ENCODE assay signal across 18 cellular contexts in the genomic region with DNA sequence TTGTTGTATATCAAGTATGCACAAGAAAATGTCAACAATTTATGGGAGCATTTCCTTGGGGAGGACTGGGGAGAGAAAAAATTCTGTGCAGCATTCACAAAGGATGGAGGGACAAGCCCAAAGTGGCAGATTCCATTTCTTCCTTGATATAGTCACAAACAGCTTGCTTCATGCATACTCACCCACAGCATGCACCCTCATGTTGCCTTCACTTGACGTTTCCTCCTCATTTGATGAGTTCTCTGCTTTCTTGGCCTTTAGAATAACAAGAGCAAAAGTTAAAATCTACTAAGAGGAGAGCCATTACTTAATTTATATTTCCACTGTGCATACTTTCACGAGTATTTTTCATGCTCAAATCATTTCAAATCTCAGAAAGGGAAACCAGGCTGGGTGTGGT. TPM values are rescaled to one million over a fixed set of nuclear protein-coding genes. Genes with fewer than 3 reads are reported as not detected.
DNase-seq lines count a peak whose midpoint lies in the region; ATAC-seq, FAIRE-seq and TF ChIP-seq lines count a peak whose summit lies in the region.
"Had no signal": no experiment of that assay in that cellular context is flagged by ENCODE, and none has a peak within 500 bp of the region (broad histone marks: within the 10 kb centered on the region; RNA-seq: fewer than 3 reads in every experiment).

No MANE protein-coding gene starts in this region.

- DNase-seq in left ventricle myocardium inferior (no peak), Right ventricle myocardium superior (no peak), coronary artery (ENCODE audit: low spot score) (no peak), sigmoid colon (no peak), GM19239 (ENCODE audit: insufficient read length, low spot score) (no peak), Kasumi-1 (lab: John Stamatoyannopoulos, UW) (no peak)
- no peak for DNase-seq in activated CD8-positive, alpha-beta memory T cell treated with anti-CD3 and anti-CD28 coated beads, Interleukin-2, amount 50 U/mL, for 4 hours
- DNase-seq: Caco-2; CD8-positive, alpha-beta memory T cell; DMS53; GF-D8; GM23248; H9; IMR-90 had no signal

- no peak overlapping the region for H3K4me3 Mint-ChIP-seq in stimulated activated memory B cell treated with anti-CD40 and anti-IgM and Interleukin-4, amounts not matched to agents 10 μg/mL and 1 μg/mL and 100 μg/mL, for 72 hours
- H3K4me3 Mint-ChIP-seq: CD8-positive, alpha-beta memory T cell had no signal

- FAIRE-seq in GM19239 (lab: Jason Lieb, UNC) = no peak
- FAIRE-seq: GM18507 had no signal

- peaks cover 97% of the 10 kb centered on the region for H3K36me3 ChIP-seq in left ventricle myocardium inferior
- H3K36me3 ChIP-seq in sigmoid colon = peaks cover 57 to 92% (median 60%) of the 10 kb centered on the region in 4 donors

- intact Hi-C loops in left ventricle myocardium inferior (cut with micrococcal nuclease) = no loop called here
- intact Hi-C loops in Right ventricle myocardium superior (cut with DNase I) = no loop called here
- intact Hi-C loops in sigmoid colon (cut with DNase I) = no loop called here

- peaks cover 11% of the 10 kb centered on the region for H3K9me3 ChIP-seq in left ventricle myocardium inferior (replicated peaks)
- H3K9me3 ChIP-seq in sigmoid colon = no peaks in the 10 kb centered on the region
- H3K9me3 ChIP-seq: Caco-2 had no signal

- no peak for ATAC-seq in Right ventricle myocardium superior (ENCODE audit: poor library complexity)
- no peak for ATAC-seq in stimulated activated memory B cell treated with anti-CD40 and anti-IgM and Interleukin-4, amounts not matched to agents 10 μg/mL and 1 μg/mL and 100 μg/mL, for 72 hours

- no peaks in the 10 kb centered on the region for H3K27me3 ChIP-seq in left ventricle myocardium inferior (ENCODE audit: low read depth)
- no peaks in the 10 kb centered on the region for H3K27me3 ChIP-seq in sigmoid colon

- H3K4me1 Mint-ChIP-seq in stimulated activated memory B cell treated with anti-CD40 and anti-IgM and Interleukin-4, amounts not matched to agents 10 μg/mL and 1 μg/mL and 100 μg/mL, for 72 hours = no peaks in the 10 kb centered on the region

- TF ChIP-seq POLR2A in sigmoid colon (IDR thresholded peaks at IDR 0.05) = no peak

- H3K4me3 ChIP-seq in left ventricle myocardium inferior (no peak overlapping the region), coronary artery (no peak overlapping the region), sigmoid colon (no peak overlapping the region)
- H3K4me3 ChIP-seq: GM23248 had no signal

- H3K27ac ChIP-seq in left ventricle myocardium inferior (replicated peaks) (peak overlapping the region; percentile 81), coronary artery (peak overlapping the region; percentile 55 to 60), sigmoid colon (peak overlapping the region in 3 of 4 donors; percentile 52 to 70 (median 61))
- H3K27ac ChIP-seq: GM23248 had no signal

- H3K27me3 Mint-ChIP-seq in stimulated activated memory B cell treated with anti-CD40 and anti-IgM and Interleukin-4, amounts not matched to agents 10 μg/mL and 1 μg/mL and 100 μg/mL, for 72 hours = no peaks in the 10 kb centered on the region

- 84 to 85% methylated on average over 2 of the region's 2 CpGs for WGBS in sigmoid colon, 2 donors

- TF ChIP-seq CTCF in left ventricle myocardium inferior (IDR thresholded peaks at IDR 0.05; ENCODE audit: borderline replicate concordance) (no peak), coronary artery (IDR thresholded peaks at IDR 0.05) (no peak), sigmoid colon (IDR thresholded peaks at IDR 0.05) (no peak)

- no peaks in the 10 kb centered on the region for H3K9me3 Mint-ChIP-seq in stimulated activated memory B cell treated with anti-CD40 and anti-IgM and Interleukin-4, amounts not matched to agents 10 μg/mL and 1 μg/mL and 100 μg/mL, for 72 hours

- H3K27ac Mint-ChIP-seq in stimulated activated memory B cell treated with anti-CD40 and anti-IgM and Interleukin-4, amounts not matched to agents 10 μg/mL and 1 μg/mL and 100 μg/mL, for 72 hours = no peak overlapping the region

- H3K36me3 Mint-ChIP-seq in stimulated activated memory B cell treated with anti-CD40 and anti-IgM and Interleukin-4, amounts not matched to agents 10 μg/mL and 1 μg/mL and 100 μg/mL, for 72 hours = peaks cover 17% of the 10 kb centered on the region

- TF ChIP-seq EP300 in sigmoid colon (IDR thresholded peaks at IDR 0.05) = no peak

- peaks cover 53% of the 10 kb centered on the region for H3K4me1 ChIP-seq in left ventricle myocardium inferior
- peaks cover 0 to 52% (median 32%) of the 10 kb centered on the region in 4 donors for H3K4me1 ChIP-seq in sigmoid colon
- H3K4me1 ChIP-seq: Caco-2 had no signal

RNA-seq across cellular contexts. Expression of a gene that starts 37.7 kb away (rescaled TPM):
- total RNA-seq in left ventricle myocardium inferior (292 TPM), Right ventricle myocardium superior (361 TPM), sigmoid colon (1,000 to 10,000 TPM; 1,005 to 1,386 (median 1,166) TPM)
- polyA plus RNA-seq in sigmoid colon = 100 to 1,000 TPM in 1 of 3 donors, 10 to 100 TPM in 2; 10.4 to 145 (median 28.8) TPM
- total RNA-seq: CD8-positive, alpha-beta memory T cell; GM23248; HT-29; IMR-90 had no signal
- polyA plus RNA-seq: BJ; CD8-positive, alpha-beta memory T cell; GM23248; IMR-90 had no signal
